In the genomic region with DNA sequence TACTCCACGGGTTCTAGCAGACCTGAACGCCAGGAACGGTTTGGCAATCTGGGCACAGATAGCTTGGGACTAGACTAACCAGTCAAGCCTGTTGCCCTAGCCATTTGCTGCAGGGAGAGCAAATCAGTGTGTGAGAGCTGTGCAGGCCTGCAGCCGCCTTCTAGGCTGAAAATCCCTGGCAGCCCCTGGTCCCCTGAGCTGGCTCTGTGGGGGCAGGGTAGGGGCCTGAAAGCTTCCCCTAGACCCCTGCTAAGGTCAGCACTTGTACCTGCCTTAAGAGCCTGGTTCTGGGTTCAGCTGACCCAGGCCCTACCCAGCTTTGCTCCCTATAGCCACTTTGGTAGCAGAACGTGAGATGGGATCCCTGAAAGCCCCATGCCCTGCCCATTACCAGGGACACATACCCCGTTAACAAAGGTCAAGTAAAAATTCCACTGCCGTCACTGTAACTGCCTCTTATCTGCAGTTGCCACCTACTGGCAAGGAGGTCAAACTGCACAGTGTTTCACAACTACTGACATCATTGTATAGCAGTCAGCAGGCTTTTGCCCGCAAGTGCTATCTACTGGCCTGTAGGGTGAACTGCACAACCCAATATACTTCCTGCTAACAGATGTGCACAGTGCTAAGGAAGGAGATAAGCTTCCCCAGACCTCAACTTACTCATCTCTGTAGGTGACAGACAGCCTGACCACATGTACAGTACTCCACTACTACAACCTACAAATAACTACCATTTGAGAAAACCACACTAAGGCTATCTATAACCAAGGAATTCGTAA, we compare ENCODE assay signal across 1 cellular context.
TF ChIP-seq lines count a peak whose summit lies in the region.

No MANE protein-coding gene starts in this region.

TF ChIP-seq in K562, 482 proteins besides CTCF, POLR2A, EP300 and RAD21 (continued from another document and continues in another):
- TF ChIP-seq, protein P1, sequence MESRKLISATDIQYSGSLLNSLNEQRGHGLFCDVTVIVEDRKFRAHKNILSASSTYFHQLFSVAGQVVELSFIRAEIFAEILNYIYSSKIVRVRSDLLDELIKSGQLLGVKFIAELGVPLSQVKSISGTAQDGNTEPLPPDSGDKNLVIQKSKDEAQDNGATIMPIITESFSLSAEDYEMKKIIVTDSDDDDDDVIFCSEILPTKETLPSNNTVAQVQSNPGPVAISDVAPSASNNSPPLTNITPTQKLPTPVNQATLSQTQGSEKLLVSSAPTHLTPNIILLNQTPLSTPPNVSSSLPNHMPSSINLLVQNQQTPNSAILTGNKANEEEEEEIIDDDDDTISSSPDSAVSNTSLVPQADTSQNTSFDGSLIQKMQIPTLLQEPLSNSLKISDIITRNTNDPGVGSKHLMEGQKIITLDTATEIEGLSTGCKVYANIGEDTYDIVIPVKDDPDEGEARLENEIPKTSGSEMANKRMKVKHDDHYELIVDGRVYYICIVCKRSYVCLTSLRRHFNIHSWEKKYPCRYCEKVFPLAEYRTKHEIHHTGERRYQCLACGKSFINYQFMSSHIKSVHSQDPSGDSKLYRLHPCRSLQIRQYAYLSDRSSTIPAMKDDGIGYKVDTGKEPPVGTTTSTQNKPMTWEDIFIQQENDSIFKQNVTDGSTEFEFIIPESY (CRISPR knock-in tag; IDR thresholded peaks at IDR 0.05), result no peak
- TF ChIP-seq GTF2E2 (tag; IDR thresholded peaks at IDR 0.05) (no peak), CBFB (CRISPR knock-in tag; IDR thresholded peaks at IDR 0.05) (no peak), DMBX1 (CRISPR knock-in tag; IDR thresholded peaks at IDR 0.05; ENCODE audit: borderline replicate concordance) (no peak), ZNF347 (CRISPR knock-in tag; IDR thresholded peaks at IDR 0.05; ENCODE audit: low read depth) (no peak), ZC3H8 (IDR thresholded peaks at IDR 0.05) (no peak), SP1 (CRISPR knock-in tag; IDR thresholded peaks at IDR 0.05) (no peak), MED1 (CRISPR knock-in tag; IDR thresholded peaks at IDR 0.05; ENCODE audit: borderline replicate concordance) (no peak), GTF2A2 (tag; IDR thresholded peaks at IDR 0.05) (no peak), ZNF121 (CRISPR knock-in tag; conservative IDR thresholded peaks at IDR 0.05) (no peak), ESRRA (IDR thresholded peaks at IDR 0.05; ENCODE audit: borderline replicate concordance, low read depth) (no peak), CBX1 (IDR thresholded peaks at IDR 0.05; ENCODE audit: low read depth) (peak; percentile 45; the same call in 1 of the 2 replicates), ZNF239 (CRISPR knock-in tag; IDR thresholded peaks at IDR 0.05) (no peak), ZSCAN32 (CRISPR knock-in tag; IDR thresholded peaks at IDR 0.05) (no peak), BRCA1 (IDR thresholded peaks at IDR 0.05) (no peak), BRCA1 (CRISPR knock-in tag; IDR thresholded peaks at IDR 0.05) (no peak), KDM1A (IDR thresholded peaks at IDR 0.05) (no peak), ZNF253 (CRISPR knock-in tag; conservative IDR thresholded peaks at IDR 0.05) (no peak), ZNF165 (CRISPR knock-in tag; IDR thresholded peaks at IDR 0.05; ENCODE audit: borderline replicate concordance) (no peak), ATF7 (IDR thresholded peaks at IDR 0.05) (peak; percentile 92), SAFB (IDR thresholded peaks at IDR 0.05; ENCODE audit: borderline replicate concordance, low read depth, low read length) (no peak), POU5F1 (IDR thresholded peaks at IDR 0.05; ENCODE audit: borderline replicate concordance, low read depth, low read length, partially characterized antibody) (no peak), ATF1 (CRISPR knock-in tag; IDR thresholded peaks at IDR 0.05) (no peak), ATF1 (tag; IDR thresholded peaks at IDR 0.05) (peak; percentile 39; the same call in 1 of the 2 replicates), ZNF41 (CRISPR knock-in tag; conservative IDR thresholded peaks at IDR 0.05) (no peak), ILF3 (IDR thresholded peaks at IDR 0.05; ENCODE audit: borderline replicate concordance) (no peak), HNRNPUL1 (IDR thresholded peaks at IDR 0.05; ENCODE audit: low read length) (no peak), NFIX (CRISPR knock-in tag; IDR thresholded peaks at IDR 0.05; ENCODE audit: low read depth) (no peak), ZBTB7A (IDR thresholded peaks at IDR 0.05; ENCODE audit: borderline replicate concordance, control insufficient read depth, low read depth, low read length) (no peak), PHF20 (IDR thresholded peaks at IDR 0.05; ENCODE audit: partially characterized antibody) (no peak), SNRNP70 (optimal IDR thresholded peaks at IDR 0.05; ENCODE audit: low read depth, low read length) (no peak), PURB (CRISPR knock-in tag; IDR thresholded peaks at IDR 0.05; ENCODE audit: low read depth) (no peak), RBM25 (IDR thresholded peaks at IDR 0.05; ENCODE audit: low read depth, low read length, severe bottlenecking) (no peak), FOXJ2 (tag; IDR thresholded peaks at IDR 0.05) (no peak), NCOA6 (IDR thresholded peaks at IDR 0.05) (no peak), SAFB2 (IDR thresholded peaks at IDR 0.05; ENCODE audit: borderline replicate concordance, low read depth, low read length, severe bottlenecking) (no peak), ZEB2 (IDR thresholded peaks at IDR 0.05) (no peak), HSF4 (CRISPR knock-in tag; IDR thresholded peaks at IDR 0.05; ENCODE audit: borderline replicate concordance) (no peak), HDAC6 (IDR thresholded peaks at IDR 0.05; ENCODE audit: low read depth, low read length) (no peak), HMG20A (CRISPR knock-in tag; conservative IDR thresholded peaks at IDR 0.05) (no peak), ZNF3 (CRISPR knock-in tag; IDR thresholded peaks at IDR 0.05) (no peak), ZNF212 (CRISPR knock-in tag; IDR thresholded peaks at IDR 0.05) (no peak), ZKSCAN8 (CRISPR knock-in tag; IDR thresholded peaks at IDR 0.05) (no peak), ZFX (CRISPR knock-in tag; IDR thresholded peaks at IDR 0.05) (no peak), ZNF444 (CRISPR knock-in tag; IDR thresholded peaks at IDR 0.05) (no peak), ZNF785 (CRISPR knock-in tag; IDR thresholded peaks at IDR 0.05) (no peak), ZNF778 (CRISPR knock-in tag; IDR thresholded peaks at IDR 0.05) (no peak)
- TF ChIP-seq, protein P2, sequence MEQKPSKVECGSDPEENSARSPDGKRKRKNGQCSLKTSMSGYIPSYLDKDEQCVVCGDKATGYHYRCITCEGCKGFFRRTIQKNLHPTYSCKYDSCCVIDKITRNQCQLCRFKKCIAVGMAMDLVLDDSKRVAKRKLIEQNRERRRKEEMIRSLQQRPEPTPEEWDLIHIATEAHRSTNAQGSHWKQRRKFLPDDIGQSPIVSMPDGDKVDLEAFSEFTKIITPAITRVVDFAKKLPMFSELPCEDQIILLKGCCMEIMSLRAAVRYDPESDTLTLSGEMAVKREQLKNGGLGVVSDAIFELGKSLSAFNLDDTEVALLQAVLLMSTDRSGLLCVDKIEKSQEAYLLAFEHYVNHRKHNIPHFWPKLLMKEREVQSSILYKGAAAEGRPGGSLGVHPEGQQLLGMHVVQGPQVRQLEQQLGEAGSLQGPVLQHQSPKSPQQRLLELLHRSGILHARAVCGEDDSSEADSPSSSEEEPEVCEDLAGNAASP (IDR thresholded peaks at IDR 0.05), result no peak
- TF ChIP-seq, protein P3, sequence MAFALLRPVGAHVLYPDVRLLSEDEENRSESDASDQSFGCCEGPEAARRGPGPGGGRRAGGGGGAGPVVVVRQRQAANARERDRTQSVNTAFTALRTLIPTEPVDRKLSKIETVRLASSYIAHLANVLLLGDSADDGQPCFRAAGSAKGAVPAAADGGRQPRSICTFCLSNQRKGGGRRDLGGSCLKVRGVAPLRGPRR (CRISPR knock-in tag; IDR thresholded peaks at IDR 0.05), result no peak
- TF ChIP-seq, protein P4, sequence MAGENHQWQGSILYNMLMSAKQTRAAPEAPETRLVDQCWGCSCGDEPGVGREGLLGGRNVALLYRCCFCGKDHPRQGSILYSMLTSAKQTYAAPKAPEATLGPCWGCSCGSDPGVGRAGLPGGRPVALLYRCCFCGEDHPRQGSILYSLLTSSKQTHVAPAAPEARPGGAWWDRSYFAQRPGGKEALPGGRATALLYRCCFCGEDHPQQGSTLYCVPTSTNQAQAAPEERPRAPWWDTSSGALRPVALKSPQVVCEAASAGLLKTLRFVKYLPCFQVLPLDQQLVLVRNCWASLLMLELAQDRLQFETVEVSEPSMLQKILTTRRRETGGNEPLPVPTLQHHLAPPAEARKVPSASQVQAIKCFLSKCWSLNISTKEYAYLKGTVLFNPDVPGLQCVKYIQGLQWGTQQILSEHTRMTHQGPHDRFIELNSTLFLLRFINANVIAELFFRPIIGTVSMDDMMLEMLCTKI (IDR thresholded peaks at IDR 0.05; ENCODE audit: partially characterized antibody), result no peak
- TF ChIP-seq, protein P5, sequence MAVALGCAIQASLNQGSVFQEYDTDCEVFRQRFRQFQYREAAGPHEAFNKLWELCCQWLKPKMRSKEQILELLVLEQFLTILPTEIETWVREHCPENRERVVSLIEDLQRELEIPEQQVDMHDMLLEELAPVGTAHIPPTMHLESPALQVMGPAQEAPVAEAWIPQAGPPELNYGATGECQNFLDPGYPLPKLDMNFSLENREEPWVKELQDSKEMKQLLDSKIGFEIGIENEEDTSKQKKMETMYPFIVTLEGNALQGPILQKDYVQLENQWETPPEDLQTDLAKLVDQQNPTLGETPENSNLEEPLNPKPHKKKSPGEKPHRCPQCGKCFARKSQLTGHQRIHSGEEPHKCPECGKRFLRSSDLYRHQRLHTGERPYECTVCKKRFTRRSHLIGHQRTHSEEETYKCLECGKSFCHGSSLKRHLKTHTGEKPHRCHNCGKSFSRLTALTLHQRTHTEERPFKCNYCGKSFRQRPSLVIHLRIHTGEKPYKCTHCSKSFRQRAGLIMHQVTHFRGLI (CRISPR knock-in tag; IDR thresholded peaks at IDR 0.05), result no peak
- TF ChIP-seq, protein P6, sequence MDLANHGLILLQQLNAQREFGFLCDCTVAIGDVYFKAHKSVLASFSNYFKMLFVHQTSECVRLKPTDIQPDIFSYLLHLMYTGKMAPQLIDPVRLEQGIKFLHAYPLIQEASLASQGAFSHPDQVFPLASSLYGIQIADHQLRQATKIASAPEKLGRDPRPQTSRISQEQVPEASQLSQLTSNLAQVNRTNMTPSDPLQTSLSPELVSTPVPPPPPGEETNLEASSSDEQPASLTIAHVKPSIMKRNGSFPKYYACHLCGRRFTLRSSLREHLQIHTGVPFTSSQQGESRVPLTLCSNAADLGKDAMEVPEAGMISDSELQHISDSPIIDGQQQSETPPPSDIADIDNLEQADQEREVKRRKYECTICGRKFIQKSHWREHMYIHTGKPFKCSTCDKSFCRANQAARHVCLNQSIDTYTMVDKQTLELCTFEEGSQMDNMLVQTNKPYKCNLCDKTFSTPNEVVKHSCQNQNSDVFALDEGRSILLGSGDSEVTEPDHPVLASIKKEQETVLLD (IDR thresholded peaks at IDR 0.05), result no peak
- TF ChIP-seq, protein P7, sequence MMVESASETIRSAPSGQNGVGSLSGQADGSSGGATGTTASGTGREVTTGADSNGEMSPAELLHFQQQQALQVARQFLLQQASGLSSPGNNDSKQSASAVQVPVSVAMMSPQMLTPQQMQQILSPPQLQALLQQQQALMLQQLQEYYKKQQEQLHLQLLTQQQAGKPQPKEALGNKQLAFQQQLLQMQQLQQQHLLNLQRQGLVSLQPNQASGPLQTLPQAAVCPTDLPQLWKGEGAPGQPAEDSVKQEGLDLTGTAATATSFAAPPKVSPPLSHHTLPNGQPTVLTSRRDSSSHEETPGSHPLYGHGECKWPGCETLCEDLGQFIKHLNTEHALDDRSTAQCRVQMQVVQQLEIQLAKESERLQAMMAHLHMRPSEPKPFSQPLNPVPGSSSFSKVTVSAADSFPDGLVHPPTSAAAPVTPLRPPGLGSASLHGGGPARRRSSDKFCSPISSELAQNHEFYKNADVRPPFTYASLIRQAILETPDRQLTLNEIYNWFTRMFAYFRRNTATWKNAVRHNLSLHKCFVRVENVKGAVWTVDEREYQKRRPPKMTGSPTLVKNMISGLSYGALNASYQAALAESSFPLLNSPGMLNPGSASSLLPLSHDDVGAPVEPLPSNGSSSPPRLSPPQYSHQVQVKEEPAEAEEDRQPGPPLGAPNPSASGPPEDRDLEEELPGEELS (CRISPR knock-in tag; IDR thresholded peaks at IDR 0.05; ENCODE audit: borderline replicate concordance), result no peak
- TF ChIP-seq, protein P8, sequence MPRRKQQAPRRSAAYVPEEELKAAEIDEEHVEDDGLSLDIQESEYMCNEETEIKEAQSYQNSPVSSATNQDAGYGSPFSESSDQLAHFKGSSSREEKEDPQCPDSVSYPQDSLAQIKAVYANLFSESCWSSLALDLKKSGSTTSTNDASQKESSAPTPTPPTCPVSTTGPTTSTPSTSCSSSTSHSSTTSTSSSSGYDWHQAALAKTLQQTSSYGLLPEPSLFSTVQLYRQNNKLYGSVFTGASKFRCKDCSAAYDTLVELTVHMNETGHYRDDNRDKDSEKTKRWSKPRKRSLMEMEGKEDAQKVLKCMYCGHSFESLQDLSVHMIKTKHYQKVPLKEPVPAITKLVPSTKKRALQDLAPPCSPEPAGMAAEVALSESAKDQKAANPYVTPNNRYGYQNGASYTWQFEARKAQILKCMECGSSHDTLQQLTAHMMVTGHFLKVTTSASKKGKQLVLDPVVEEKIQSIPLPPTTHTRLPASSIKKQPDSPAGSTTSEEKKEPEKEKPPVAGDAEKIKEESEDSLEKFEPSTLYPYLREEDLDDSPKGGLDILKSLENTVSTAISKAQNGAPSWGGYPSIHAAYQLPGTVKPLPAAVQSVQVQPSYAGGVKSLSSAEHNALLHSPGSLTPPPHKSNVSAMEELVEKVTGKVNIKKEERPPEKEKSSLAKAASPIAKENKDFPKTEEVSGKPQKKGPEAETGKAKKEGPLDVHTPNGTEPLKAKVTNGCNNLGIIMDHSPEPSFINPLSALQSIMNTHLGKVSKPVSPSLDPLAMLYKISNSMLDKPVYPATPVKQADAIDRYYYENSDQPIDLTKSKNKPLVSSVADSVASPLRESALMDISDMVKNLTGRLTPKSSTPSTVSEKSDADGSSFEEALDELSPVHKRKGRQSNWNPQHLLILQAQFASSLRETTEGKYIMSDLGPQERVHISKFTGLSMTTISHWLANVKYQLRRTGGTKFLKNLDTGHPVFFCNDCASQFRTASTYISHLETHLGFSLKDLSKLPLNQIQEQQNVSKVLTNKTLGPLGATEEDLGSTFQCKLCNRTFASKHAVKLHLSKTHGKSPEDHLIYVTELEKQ (CRISPR knock-in tag; IDR thresholded peaks at IDR 0.05), result no peak
